14 cellular contexts compared by ENCODE assay signal in genomic region chr5:110630350-110630749, GRCh38.
DNase-seq lines count a peak whose midpoint lies in the region; ATAC-seq lines count a peak whose summit lies in the region.
"Had no signal": no experiment of that assay in that cellular context is flagged by ENCODE, and none has a peak within 500 bp of the region (broad histone marks: within the 10 kb centered on the region; RNA-seq: fewer than 3 reads in every experiment).

No MANE protein-coding gene starts in this region.

- ATAC-seq in GM18498 (IDR thresholded peaks at IDR 0.05; ENCODE audit: unreplicated experiment): no peak
- ATAC-seq: CD8-positive, alpha-beta T cell; HCT116 had no signal

- peak; percentile 16 for DNase-seq in SIG-M5 treated with dmso at 0.1 percent for 504 hours (lab: John Stamatoyannopoulos, UW; ENCODE audit: unreplicated experiment)
- no peak for DNase-seq in SIG-M5 (lab: John Stamatoyannopoulos, UW)
- DNase-seq in KBM-7: peak; percentile 8
- DNase-seq in OCI-M1 (lab: John Stamatoyannopoulos, UW): peak; percentile 69
- no peak for DNase-seq in activated CD8-positive, alpha-beta memory T cell treated with anti-CD3 and anti-CD28 coated beads for 24 hours
- DNase-seq in stimulated activated CD8-positive, alpha-beta memory T cell treated with anti-CD3 and anti-CD28 coated beads, Interleukin-4, amount 100 ng/mL, for 48 hours: no peak
- DNase-seq: Calu3; CD8-positive, alpha-beta T cell; DMS79 treated with DMSO at 0.1 percent for 48 hours; GF-D8; GOT3; H7 had no signal

- in situ Hi-C loops in KBM-7 (cut with MboI; ENCODE audit: low pct_unique_long_range_greater_than_20kb, low sequenced_read_pairs): no loop called here

Comparison
In these comparisons a context has a peak if more than half of its experiments do, and no peak if none do; other contexts are left out.
1. DNase-seq: peak in SIG-M5 treated with dmso at 0.1 percent for 504 hours (single experiment), KBM-7 (single experiment) and OCI-M1 (single experiment); none in SIG-M5 (single experiment), activated CD8-positive, alpha-beta memory T cell treated with anti-CD3 and anti-CD28 coated beads for 24 hours (single experiment) and stimulated activated CD8-positive, alpha-beta memory T cell treated with anti-CD3 and anti-CD28 coated beads, Interleukin-4, amount 100 ng/mL, for 48 hours (single experiment).